Comparison of ENCODE assay signal across 26 cellular contexts in the genomic region with DNA sequence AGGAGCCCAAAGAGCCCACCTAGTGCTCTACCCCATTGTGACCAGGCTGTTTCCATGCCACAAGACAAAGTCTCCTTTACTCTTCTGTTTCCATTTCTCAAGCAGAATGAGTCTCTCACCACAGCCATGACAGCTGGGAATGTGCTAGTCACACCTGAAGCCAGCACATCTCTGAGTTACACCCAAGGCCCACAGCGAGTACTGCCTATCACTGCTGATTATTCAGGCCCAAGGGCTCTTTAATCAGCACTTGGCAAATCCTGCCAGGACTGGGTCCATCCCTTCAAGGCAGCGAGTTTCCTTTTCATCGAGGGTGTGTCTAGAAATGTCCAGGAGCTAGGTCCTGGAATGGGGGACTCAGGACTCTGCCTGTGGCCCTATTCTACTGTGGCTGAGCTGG. TPM values are rescaled to one million over a fixed set of nuclear protein-coding genes. Genes with fewer than 3 reads are reported as not detected.
"Had no signal": no experiment of that assay in that cellular context is flagged by ENCODE, and none has a peak within 500 bp of the region (broad histone marks: within the 10 kb centered on the region; RNA-seq: fewer than 3 reads in every experiment).

No MANE protein-coding gene starts in this region.

- H3K9me3 ChIP-seq: colonic mucosa, esophagus muscularis mucosa, mucosa of descending colon, right lobe of liver, transverse colon, vagina had no signal

- H3K36me3 ChIP-seq: colonic mucosa, esophagus muscularis mucosa, heart right ventricle, right lobe of liver, transverse colon, vagina had no signal

- H3K4me3 ChIP-seq: colonic mucosa, esophagus muscularis mucosa, heart right ventricle, lung, mucosa of descending colon, right lobe of liver, transverse colon, vagina had no signal

- DNase-seq: caudate nucleus; cerebellar nuclear complex; colonic mucosa; effector memory CD8-positive, alpha-beta T cell; foreskin melanocyte; glutamatergic neuron; heart right ventricle; hypothalamus; immature natural killer cell; kidney; mesenchymal stem cell; naive B cell; stimulated activated CD4-positive, alpha-beta T cell treated with anti-CD3 and anti-CD28 coated beads, Interleukin-2, amount 100 ng/mL, for 24 hours; stimulated activated CD4-positive, alpha-beta T cell treated with anti-CD3 and anti-CD28 coated beads, Interleukin-4, amount 100 ng/mL, for 24 hours; stimulated activated naive CD4-positive, alpha-beta T cell treated with Interleukin-2 at 50 U/mL for 16 hours; substantia nigra; transverse colon had no signal

- H3K27me3 ChIP-seq: colonic mucosa, esophagus muscularis mucosa, heart right ventricle, right lobe of liver, transverse colon, vagina had no signal

- FAIRE-seq: endometrium, kidney had no signal

- H2AFZ ChIP-seq: parathyroid adenoma had no signal

- ATAC-seq: effector memory CD8-positive, alpha-beta T cell; natural killer cell treated with Interleukin-12 subunit alpha and Interleukin-12 subunit beta and Interleukin-15 and Interleukin-18, amount 100 ng/mL, for 72 hours; stimulated activated effector memory CD8-positive, alpha-beta T cell treated with anti-CD3 and anti-CD28 coated beads, Interleukin-12 subunit alpha, Interleukin-12 subunit beta, amount 100 ng/mL, for 72 hours had no signal

- H3K4me1 ChIP-seq: colonic mucosa, esophagus muscularis mucosa, heart right ventricle, parathyroid adenoma, vagina had no signal

- H3K9ac ChIP-seq: parathyroid adenoma had no signal

- H3K27ac ChIP-seq: colonic mucosa, esophagus muscularis mucosa, heart right ventricle, parathyroid adenoma, transverse colon, vagina had no signal

RNA-seq across cellular contexts. Expression of a gene that starts 14.6 kb away (rescaled TPM):
- total RNA-seq: colonic mucosa; natural killer cell treated with Interleukin-12 subunit alpha and Interleukin-12 subunit beta and Interleukin-15 and Interleukin-18, amount 100 ng/mL, for 72 hours; vagina had no signal
- polyA plus RNA-seq: immature natural killer cell had no signal
